ENCODE assay signal across 10 cellular contexts in genomic region chr5:1542755-1543154, GRCh38. TPM values are rescaled to one million over a fixed set of nuclear protein-coding genes. Genes with fewer than 3 reads are reported as not detected.
DNase-seq lines count a peak whose midpoint lies in the region; ATAC-seq and TF ChIP-seq lines count a peak whose summit lies in the region.
"Had no signal": no experiment of that assay in that cellular context is flagged by ENCODE, and none has a peak within 500 bp of the region (broad histone marks: within the 10 kb centered on the region; RNA-seq: fewer than 3 reads in every experiment).

No MANE protein-coding gene starts in this region.

- H3K4me1 Mint-ChIP-seq in naive thymus-derived CD4-positive, alpha-beta T cell = peaks cover 3 to 15% (median 6%) of the 10 kb centered on the region in 7 donors

- CTCF ChIA-PET in naive thymus-derived CD4-positive, alpha-beta T cell (lab: Charles Lee) = no interaction called here

- H3K27me3 Mint-ChIP-seq in naive thymus-derived CD4-positive, alpha-beta T cell = no peaks in the 10 kb centered on the region

- no peaks in the 10 kb centered on the region for H3K79me2 ChIP-seq in osteoblast (ENCODE audit: insufficient read depth, low read length)

- H3K36me3 ChIP-seq in osteoblast (ENCODE audit: insufficient read depth, low read length) = no peaks in the 10 kb centered on the region
- no peaks in the 10 kb centered on the region for H3K36me3 ChIP-seq in naive thymus-derived CD4-positive, alpha-beta T cell (ENCODE audit: control insufficient read depth in 2 of 3, insufficient read depth in 3 of 3, low read length in 3 of 3)
- H3K36me3 ChIP-seq: breast epithelium had no signal

- H3K9me3 Mint-ChIP-seq in naive thymus-derived CD4-positive, alpha-beta T cell = peaks cover 0 to 3% (median 0%) of the 10 kb centered on the region in 11 donors

- peaks cover 10% of the 10 kb centered on the region for H3K27me3 ChIP-seq in osteoblast (ENCODE audit: insufficient read depth, low read length)
- H3K27me3 ChIP-seq in naive thymus-derived CD4-positive, alpha-beta T cell (ENCODE audit: control insufficient read depth in 2 of 2, insufficient read depth in 2 of 2, low read length in 2 of 2) = no peaks in the 10 kb centered on the region
- H3K27me3 ChIP-seq: breast epithelium had no signal

- no peaks in the 10 kb centered on the region for H4K20me1 ChIP-seq in osteoblast (ENCODE audit: insufficient read depth, low read length)

- H3K27ac Mint-ChIP-seq in naive thymus-derived CD4-positive, alpha-beta T cell = no peak overlapping the region

- DNase-seq in EH (ENCODE audit: low read depth) = peak; percentile 54
- DNase-seq in NOMO-1 treated with dmso at 0.1 percent for 144 hours (lab: John Stamatoyannopoulos, UW; ENCODE audit: unreplicated experiment) = peak; percentile 56
- peak; percentile 35 for DNase-seq in fibroblast of peridontal ligament (ENCODE audit: extremely low read depth)
- peak; percentile 85 for DNase-seq in osteoblast (ENCODE audit: insufficient read length, low spot score, missing footprints)
- no peak for DNase-seq in naive thymus-derived CD4-positive, alpha-beta T cell
- no peak for DNase-seq in iPS-NIHi11 (ENCODE audit: low spot score)

- TF ChIP-seq CTCF in osteoblast (IDR thresholded peaks at IDR 0.05; ENCODE audit: extremely low read depth, low read depth, low read length) = no peak

- no peak overlapping the region for H2AFZ ChIP-seq in osteoblast (ENCODE audit: low read length)

- ATAC-seq in GM19328 (IDR thresholded peaks at IDR 0.05; ENCODE audit: unreplicated experiment) (no peak), GM18498 (IDR thresholded peaks at IDR 0.05; ENCODE audit: unreplicated experiment) (no peak)
- no peak for ATAC-seq in naive thymus-derived CD4-positive, alpha-beta T cell
- ATAC-seq: activated CD4-positive, CD25-positive, alpha-beta regulatory T cell treated with anti-CD3 and anti-CD28 coated beads, Interleukin-2, amount 50 U/mL, for 24 hours had no signal

- H3K4me2 ChIP-seq in osteoblast (ENCODE audit: insufficient read depth, low read length) = no peak overlapping the region

- no peak overlapping the region for H3K4me3 ChIP-seq in osteoblast (ENCODE audit: insufficient read depth, low read length)
- no peak overlapping the region for H3K4me3 ChIP-seq in naive thymus-derived CD4-positive, alpha-beta T cell (ENCODE audit: low read length)
- H3K4me3 ChIP-seq: breast epithelium had no signal

- no peak overlapping the region for H3K27ac ChIP-seq in osteoblast (ENCODE audit: low read depth, low read length)
- no peak overlapping the region for H3K27ac ChIP-seq in naive thymus-derived CD4-positive, alpha-beta T cell (ENCODE audit: low read depth, low read length)

- peaks cover 0 to 2% (median 0%) of the 10 kb centered on the region in 5 donors for H3K36me3 Mint-ChIP-seq in naive thymus-derived CD4-positive, alpha-beta T cell

- intact Hi-C loops in naive thymus-derived CD4-positive, alpha-beta T cell (cut with micrococcal nuclease) = no loop called here

- no peak overlapping the region for H3K4me3 Mint-ChIP-seq in naive thymus-derived CD4-positive, alpha-beta T cell

- no peaks in the 10 kb centered on the region for H3K9me3 ChIP-seq in osteoblast (ENCODE audit: low read depth, low read length)
- H3K9me3 ChIP-seq in naive thymus-derived CD4-positive, alpha-beta T cell (ENCODE audit: control insufficient read depth in 2 of 3, low read length in 3 of 3) = peaks cover 0 to 3% (median 0%) of the 10 kb centered on the region in 3 experiments
- H3K9me3 ChIP-seq: breast epithelium had no signal

- POLR2A ChIA-PET in naive thymus-derived CD4-positive, alpha-beta T cell (lab: Charles Lee) = no interaction called here

- peaks cover 7% of the 10 kb centered on the region for H3K4me1 ChIP-seq in osteoblast (ENCODE audit: insufficient read depth, low read length)
- no peaks in the 10 kb centered on the region for H3K4me1 ChIP-seq in naive thymus-derived CD4-positive, alpha-beta T cell (ENCODE audit: control insufficient read depth in 2 of 2, insufficient read depth in 2 of 2, low read length in 2 of 2)

RNA-seq across cellular contexts. Expression of gene LPCAT1, which starts 19.0 kb away (rescaled TPM):
- 11.6 and 15.6 TPM in 2 replicates for total RNA-seq in osteoblast
- total RNA-seq in naive thymus-derived CD4-positive, alpha-beta T cell = 10 to 100 TPM; 29.4 to 89.4 (median 49.7) TPM
- 10 to 100 TPM in 1 of 2 donors, 1 to 10 TPM in 1; 9.9 to 23.5 TPM for polyA plus RNA-seq in naive thymus-derived CD4-positive, alpha-beta T cell

Comparison
In these comparisons a context has a peak if more than half of its experiments do, and no peak if none do; other contexts are left out.
1. DNase-seq: peak in EH (single experiment), NOMO-1 treated with dmso at 0.1 percent for 144 hours (single experiment), fibroblast of peridontal ligament (single experiment) and osteoblast (single experiment); none in naive thymus-derived CD4-positive, alpha-beta T cell (0 of 9) and iPS-NIHi11 (single experiment).